In the genomic region with DNA sequence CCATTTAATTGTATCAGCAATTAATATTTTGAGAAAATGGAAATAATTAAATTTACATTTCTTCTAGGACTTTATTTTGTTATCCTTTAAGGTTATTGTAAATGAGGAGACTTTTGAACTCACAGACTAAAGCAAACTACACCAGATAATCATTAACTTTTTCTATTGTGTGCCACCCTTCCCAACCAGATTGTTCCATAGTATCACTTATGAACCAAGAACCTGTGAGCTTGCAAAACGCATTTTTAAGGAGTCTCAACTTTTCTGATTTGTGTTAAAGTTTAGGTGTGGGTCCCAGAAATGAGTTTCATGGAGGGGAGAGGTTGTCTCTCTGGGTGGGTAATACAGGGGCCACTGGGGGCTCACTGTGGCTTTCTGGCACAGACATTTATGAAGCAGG, we compare ENCODE assay signal across 17 cellular contexts.
"Had no signal": no experiment of that assay in that cellular context is flagged by ENCODE, and none has a peak within 500 bp of the region (broad histone marks: within the 10 kb centered on the region; RNA-seq: fewer than 3 reads in every experiment).

No MANE protein-coding gene starts in this region.

- H3K27me3 ChIP-seq: ascending aorta, cardiac muscle cell, foreskin keratinocyte, sigmoid colon had no signal

- H3K27ac Mint-ChIP-seq: activated CD8-positive, alpha-beta T cell treated with anti-CD3 and anti-CD28 coated beads, Interleukin-2, amount 10 ng/mL, durations not matched to agents 7 days and 5 days; activated naive CD8-positive, alpha-beta T cell treated with anti-CD3 and anti-CD28 coated beads, Interleukin-2, amount 50 U/mL, for 24 hours; activated T-helper 1 cell treated with anti-CD3 and anti-CD28 coated beads, Interleukin-12 subunit alpha, Interleukin-12 subunit beta, Interleukin-2, Interleukin-4 antibody, amounts not matched to agents 30 ng/mL and 10 ng/mL and 1 ng/mL, durations not matched to agents 14 hours and 24 hours and 36 hours; T-cell had no signal

- H3K36me3 ChIP-seq: ascending aorta, cardiac muscle cell, prostate gland, sigmoid colon had no signal

- H3K9me3 Mint-ChIP-seq: activated naive CD8-positive, alpha-beta T cell treated with anti-CD3 and anti-CD28 coated beads, Interleukin-2, amount 50 U/mL, for 24 hours; activated T-helper 1 cell treated with anti-CD3 and anti-CD28 coated beads, Interleukin-12 subunit alpha, Interleukin-12 subunit beta, Interleukin-2, Interleukin-4 antibody, amounts not matched to agents 30 ng/mL and 10 ng/mL and 1 ng/mL, durations not matched to agents 14 hours and 24 hours and 36 hours; naive thymus-derived CD4-positive, alpha-beta T cell; T-cell had no signal

- ATAC-seq: activated CD8-positive, alpha-beta T cell treated with anti-CD3 and anti-CD28 coated beads, Interleukin-2, amount 10 ng/mL, durations not matched to agents 7 days and 5 days; activated naive CD8-positive, alpha-beta T cell treated with anti-CD3 and anti-CD28 coated beads, Interleukin-2, amount 50 U/mL, for 24 hours; foreskin keratinocyte; naive thymus-derived CD4-positive, alpha-beta T cell; stimulated activated naive CD8-positive, alpha-beta T cell treated with anti-CD3 and anti-CD28 coated beads, Interleukin-15, Interleukin-2, amounts not matched to agents 100 U/mL and 50 U/mL, for 24 hours; T-cell had no signal

- H3K4me3 ChIP-seq: ascending aorta, cardiac muscle cell, prostate gland, sigmoid colon had no signal

- H3K27me3 Mint-ChIP-seq: activated naive CD8-positive, alpha-beta T cell treated with anti-CD3 and anti-CD28 coated beads, Interleukin-2, amount 50 U/mL, for 24 hours; naive thymus-derived CD4-positive, alpha-beta T cell had no signal

- DNase-seq: activated CD8-positive, alpha-beta memory T cell treated with anti-CD3 and anti-CD28 coated beads, Interleukin-2, amount 50 U/mL, for 48 hours; activated CD8-positive, alpha-beta T cell treated with anti-CD3 and anti-CD28 coated beads, Interleukin-2, amount 10 ng/mL, durations not matched to agents 7 days and 5 days; activated naive CD4-positive, alpha-beta T cell treated with Interleukin-2 at 50 U/mL for 16 hours; activated naive CD8-positive, alpha-beta T cell treated with anti-CD3 and anti-CD28 coated beads, Interleukin-2, amount 50 U/mL, for 24 hours; effector CD4-positive, alpha-beta T cell; foreskin keratinocyte; islet precursor cell; naive thymus-derived CD4-positive, alpha-beta T cell; sigmoid colon; stimulated activated CD4-positive, alpha-beta T cell treated with anti-CD3 and anti-CD28 coated beads, Interleukin-2, amount 100 ng/mL, for 48 hours; stimulated activated naive CD8-positive, alpha-beta T cell treated with anti-CD3 and anti-CD28 coated beads, Interleukin-15, Interleukin-2, amounts not matched to agents 100 U/mL and 50 U/mL, for 24 hours; T-cell had no signal

- H3K4me3 Mint-ChIP-seq: activated CD8-positive, alpha-beta T cell treated with anti-CD3 and anti-CD28 coated beads, Interleukin-2, amount 10 ng/mL, durations not matched to agents 7 days and 5 days; activated naive CD8-positive, alpha-beta T cell treated with anti-CD3 and anti-CD28 coated beads, Interleukin-2, amount 50 U/mL, for 24 hours; activated T-helper 1 cell treated with anti-CD3 and anti-CD28 coated beads, Interleukin-12 subunit alpha, Interleukin-12 subunit beta, Interleukin-2, Interleukin-4 antibody, amounts not matched to agents 30 ng/mL and 10 ng/mL and 1 ng/mL, durations not matched to agents 14 hours and 24 hours and 36 hours had no signal

- H3K9me3 ChIP-seq: ascending aorta, prostate gland, sigmoid colon had no signal

- H3K27ac ChIP-seq: cardiac muscle cell, foreskin keratinocyte, prostate gland, VCaP had no signal
